ENCODE assay signal across 8 cellular contexts in the genomic region with DNA sequence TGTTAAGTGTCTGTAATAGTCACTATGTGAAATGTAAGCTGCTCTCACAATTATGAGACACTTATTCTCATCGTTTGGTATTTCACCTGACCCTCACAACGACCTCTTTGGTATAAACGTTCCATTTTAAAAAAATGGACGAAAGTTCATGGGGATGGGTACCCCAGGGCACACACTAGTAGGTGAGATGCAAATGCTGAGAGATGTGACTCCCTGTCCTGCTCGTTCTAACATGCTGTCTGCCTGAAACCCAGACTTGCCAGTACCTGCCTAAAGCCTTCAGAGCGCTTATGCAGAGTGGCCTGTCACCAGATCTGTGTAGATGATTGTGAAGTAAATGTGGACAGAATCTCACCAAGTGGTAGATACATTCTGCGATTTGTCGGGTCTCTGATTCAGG. TPM values are rescaled to one million over a fixed set of nuclear protein-coding genes. Genes with fewer than 3 reads are reported as not detected.
DNase-seq lines count a peak whose midpoint lies in the region; ATAC-seq and TF ChIP-seq lines count a peak whose summit lies in the region.
"Not testable (repeated sequence)": the region's sequence is repeated elsewhere in the genome, so short reads cannot be mapped to it uniquely, and the experiment has no call there.

No MANE protein-coding gene starts in this region.

- DNase-seq in GM12865 (ENCODE audit: low read depth) = peak; percentile 1
- DNase-seq in SK-N-MC (ENCODE audit: low read depth, low spot score); brain microvascular endothelial cell; heart left ventricle; thyroid gland: not testable (repeated sequence)
- peak; percentile 47 for DNase-seq in natural killer cell treated with Interleukin-12 subunit alpha and Interleukin-12 subunit beta and Interleukin-15 and Interleukin-18, amount 100 ng/mL, for 72 hours (ENCODE audit: low spot score)

- ATAC-seq in GM21723 (IDR thresholded peaks at IDR 0.05; ENCODE audit: unreplicated experiment) (peak; percentile 35), HG03280 (IDR thresholded peaks at IDR 0.05; ENCODE audit: unreplicated experiment) (peak; percentile 30), heart left ventricle (peak in 1 of 4 donors; percentile 27)
- not testable (repeated sequence) for ATAC-seq in natural killer cell treated with Interleukin-12 subunit alpha and Interleukin-12 subunit beta and Interleukin-15 and Interleukin-18, amount 100 ng/mL, for 72 hours

- not testable (repeated sequence) for H3K36me3 Mint-ChIP-seq in natural killer cell treated with Interleukin-12 subunit alpha and Interleukin-12 subunit beta and Interleukin-15 and Interleukin-18, amount 100 ng/mL, for 72 hours

- not testable (repeated sequence) for H3K36me3 ChIP-seq in SK-N-MC (ENCODE audit: insufficient read depth, low read length); brain microvascular endothelial cell (replicated peaks); heart left ventricle; thyroid gland

- peak overlapping the region; percentile 90 for H3K4me3 Mint-ChIP-seq in natural killer cell treated with Interleukin-12 subunit alpha and Interleukin-12 subunit beta and Interleukin-15 and Interleukin-18, amount 100 ng/mL, for 72 hours

- H3K4me1 ChIP-seq in heart left ventricle, thyroid gland: not testable (repeated sequence)

- H3K27me3 Mint-ChIP-seq in natural killer cell treated with Interleukin-12 subunit alpha and Interleukin-12 subunit beta and Interleukin-15 and Interleukin-18, amount 100 ng/mL, for 72 hours = not testable (repeated sequence)

- TF ChIP-seq CTCF in GM12865 (IDR thresholded peaks at IDR 0.05; ENCODE audit: insufficient read depth, low read depth, low read length, missing control alignments); brain microvascular endothelial cell (IDR thresholded peaks at IDR 0.05; ENCODE audit: low read depth, low read length, missing control alignments); heart left ventricle (IDR thresholded peaks at IDR 0.05); thyroid gland (IDR thresholded peaks at IDR 0.05): not testable (repeated sequence)

- not testable (repeated sequence) for H3K27ac Mint-ChIP-seq in natural killer cell treated with Interleukin-12 subunit alpha and Interleukin-12 subunit beta and Interleukin-15 and Interleukin-18, amount 100 ng/mL, for 72 hours

- not testable (repeated sequence) for H3K27ac ChIP-seq in SK-N-MC, brain microvascular endothelial cell
- H3K27ac ChIP-seq in heart left ventricle (peak overlapping the region in 10 of 12 donors; percentile 55 to 82 (median 75)), thyroid gland (peak overlapping the region in 1 of 3 donors; percentile 43)

- in situ Hi-C loops in brain microvascular endothelial cell (cut with HindIII; ENCODE audit: low pct_ligation_motif_present, low sequenced_read_pairs) = not testable (repeated sequence)

- H3K4me1 Mint-ChIP-seq in natural killer cell treated with Interleukin-12 subunit alpha and Interleukin-12 subunit beta and Interleukin-15 and Interleukin-18, amount 100 ng/mL, for 72 hours (ENCODE audit: low read depth in 2 of 2) = not testable (repeated sequence)

- not testable (repeated sequence) for H3K9ac ChIP-seq in SK-N-MC (ENCODE audit: insufficient read length)

- not testable (repeated sequence) for H3K9me3 ChIP-seq in SK-N-MC (ENCODE audit: low read depth, low read length); heart left ventricle; thyroid gland

- intact Hi-C loops in heart left ventricle (cut with DNase I); thyroid gland (cut with DNase I): not testable (repeated sequence)

- not testable (repeated sequence) for TF ChIP-seq POLR2A in heart left ventricle (IDR thresholded peaks at IDR 0.05); thyroid gland (IDR thresholded peaks at IDR 0.05)

- H3K9me3 Mint-ChIP-seq in natural killer cell treated with Interleukin-12 subunit alpha and Interleukin-12 subunit beta and Interleukin-15 and Interleukin-18, amount 100 ng/mL, for 72 hours = not testable (repeated sequence)

- H3K27me3 ChIP-seq in brain microvascular endothelial cell (replicated peaks); heart left ventricle; thyroid gland: not testable (repeated sequence)

- 9 to 13% (median 10%) methylated on average over 6 of the region's 8 CpGs for WGBS in heart left ventricle, 4 donors
- WGBS in thyroid gland, 2 donors = 9% methylated on average over 6 of the region's 8 CpGs

- H3K4me3 ChIP-seq in GM12865 (ENCODE audit: low read depth, low read length) (peak overlapping the region; percentile 56), SK-N-MC (peak overlapping the region; percentile 73), brain microvascular endothelial cell (ENCODE audit: low read depth, low read length) (peak overlapping the region; percentile 56), heart left ventricle (peak overlapping the region; percentile 20 to 69 (median 64)), thyroid gland (replicated peaks in 1 of 3) (peak overlapping the region in 2 of 3 donors; percentile 38 to 51)

RNA-seq across cellular contexts. Expression of a gene that starts 0.6 kb away (rescaled TPM):
- total RNA-seq in heart left ventricle (10 to 100 TPM in 1 of 9 donors, 1 to 10 TPM in 8; 4.7 to 10.1 (median 6.8) TPM), thyroid gland (10 to 100 TPM in 1 of 4 donors, 1 to 10 TPM in 3; 6.5 to 11.0 (median 9.3) TPM)
- 1 to 10 TPM; 1.8 to 2.3 TPM for polyA plus RNA-seq in heart left ventricle
- 1 to 10 TPM in 1 of 2 donors, under 1 TPM in 1; 0.84 to 2.2 TPM for total RNA-seq in natural killer cell treated with Interleukin-12 subunit alpha and Interleukin-12 subunit beta and Interleukin-15 and Interleukin-18, amount 100 ng/mL, for 72 hours
